ENCODE assay signal across 16 cellular contexts in the genomic region with DNA sequence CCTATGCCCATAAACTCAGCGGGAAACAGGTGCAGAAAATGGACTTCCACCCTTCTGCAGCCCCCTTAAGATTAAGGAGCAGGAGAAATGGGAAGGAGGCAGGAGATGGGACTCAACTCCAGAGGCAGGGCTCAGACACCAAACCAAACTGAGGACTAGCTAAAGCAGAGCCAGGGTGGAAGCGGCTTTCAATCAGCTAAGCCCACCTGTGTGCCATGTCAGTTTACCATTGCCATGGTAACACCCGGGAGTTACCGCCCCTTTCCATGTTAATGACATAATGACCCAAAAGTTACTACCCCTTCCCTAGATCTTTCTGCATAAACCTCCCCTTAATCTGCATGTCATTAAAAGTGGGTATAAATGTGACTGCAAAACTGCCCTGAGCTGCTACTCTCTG.
A peak's percentile ranks its signal among the peaks of the same experiment; 100 is the strongest.
DNase-seq lines count a peak whose midpoint lies in the region; ATAC-seq and TF ChIP-seq lines count a peak whose summit lies in the region.
"Had no signal": no experiment of that assay in that cellular context is flagged by ENCODE, and none has a peak within 500 bp of the region (broad histone marks: within the 10 kb centered on the region; RNA-seq: fewer than 3 reads in every experiment).

No MANE protein-coding gene starts in this region.

- H3K36me3 ChIP-seq in GM23338 (ENCODE audit: insufficient read depth) (no peaks in the 10 kb centered on the region), endodermal cell (ENCODE audit: control insufficient read depth, insufficient read depth, low read length) (no peaks in the 10 kb centered on the region), trophoblast cell (ENCODE audit: control insufficient read depth in 1 of 2, insufficient read depth in 2 of 2, low read length in 2 of 2) (no peaks in the 10 kb centered on the region)

- H3K4me3 Mint-ChIP-seq in GM23338, result no peak overlapping the region
- H3K4me3 Mint-ChIP-seq in endodermal cell, result no peak overlapping the region
- H3K4me3 Mint-ChIP-seq: CD4-positive, alpha-beta T cell had no signal

- H3K9me3 Mint-ChIP-seq in GM23338 (no peaks in the 10 kb centered on the region), endodermal cell (no peaks in the 10 kb centered on the region)
- H3K9me3 Mint-ChIP-seq: CD4-positive, alpha-beta T cell had no signal

- POLR2A ChIA-PET in RWPE1 (lab: Yijun Ruan, JAX; ENCODE audit: low non-redundant PET), result no interaction called here

- H3K27ac Mint-ChIP-seq in GM23338 (no peak overlapping the region; the same call in 1 of the 2 replicates), endodermal cell (no peak overlapping the region)
- H3K27ac Mint-ChIP-seq: CD4-positive, alpha-beta T cell had no signal

- H2BK12ac ChIP-seq in trophoblast cell (ENCODE audit: low read length), result no peak overlapping the region

- H2AFZ ChIP-seq in GM23338 (no peak overlapping the region), trophoblast cell (ENCODE audit: insufficient read depth, low read length, poor library complexity) (no peak overlapping the region)

- H3K4me1 ChIP-seq in GM23338 (ENCODE audit: insufficient read depth), result no peaks in the 10 kb centered on the region
- no peaks in the 10 kb centered on the region for H3K4me1 ChIP-seq in endodermal cell (ENCODE audit: control insufficient read depth, insufficient read depth, low read length)
- H3K4me1 ChIP-seq in trophoblast cell (ENCODE audit: control insufficient read depth in 1 of 2, insufficient read depth in 2 of 2, low read length in 2 of 2), result no peaks in the 10 kb centered on the region
- H3K4me1 ChIP-seq: A549, Caco-2 had no signal

- H3K9me2 ChIP-seq in GM23338 (ENCODE audit: insufficient read depth), result 0 out of 2 replicates have a peak, but pooled peaks cover 3% of the 10 kb centered on the region

- H4K12ac ChIP-seq in trophoblast cell (ENCODE audit: low read depth, low read length), result no peak overlapping the region

- TF ChIP-seq CTCF in GM23338 (conservative IDR thresholded peaks at IDR 0.05; ENCODE audit: low read depth in 2 of 2) (no peak), endodermal cell (conservative IDR thresholded peaks at IDR 0.05) (no peak), RWPE1 (conservative IDR thresholded peaks at IDR 0.05; ENCODE audit: low read depth) (no peak)

- H3K4me2 ChIP-seq in GM23338 (no peak overlapping the region), trophoblast cell (ENCODE audit: low read length) (no peak overlapping the region)
- H3K4me2 ChIP-seq: A549 had no signal

- no peak overlapping the region for H3K18ac ChIP-seq in trophoblast cell (ENCODE audit: low read length)

- H3K23ac ChIP-seq in trophoblast cell (ENCODE audit: low read length), result no peak overlapping the region

- 76 to 90% methylated on average over 3 to 4 of the region's 4 CpGs for WGBS in endodermal cell (ENCODE audit: insufficient coverage in 1 of 2, insufficient read length in 1 of 2), 2 experiments
- WGBS in trophoblast cell (ENCODE audit: extremely low coverage, insufficient coverage, insufficient read length), result no CpG with 5 or more reads among the region's 4 CpGs

- H3K14ac ChIP-seq in trophoblast cell (ENCODE audit: low read length), result no peak overlapping the region

- no peaks in the 10 kb centered on the region for H3K79me1 ChIP-seq in trophoblast cell (ENCODE audit: low read length)

- no peaks in the 10 kb centered on the region for H3F3A ChIP-seq in GM23338 (replicated peaks; ENCODE audit: low read depth)

- no peak overlapping the region for H2AK5ac ChIP-seq in trophoblast cell (ENCODE audit: low read length)

- CTCF ChIA-PET in RWPE1 (lab: Yijun Ruan, JAX), result no interaction called here

- no peak overlapping the region for H2BK120ac ChIP-seq in trophoblast cell (ENCODE audit: insufficient read depth, low read length, poor library complexity)

- no peak overlapping the region for H3K4ac ChIP-seq in trophoblast cell (ENCODE audit: low read depth, low read length)

- H3K4me1 Mint-ChIP-seq in GM23338 (no peaks in the 10 kb centered on the region), endodermal cell (no peaks in the 10 kb centered on the region)

- H3K4me3 ChIP-seq in GM23338 (no peak overlapping the region), endodermal cell (ENCODE audit: low read length) (no peak overlapping the region), trophoblast cell (ENCODE audit: low read depth, low read length) (no peak overlapping the region)
- H3K4me3 ChIP-seq: A549 had no signal

- H4K20me1 ChIP-seq in GM23338 (replicated peaks; ENCODE audit: insufficient read depth), result no peaks in the 10 kb centered on the region

- H3K27ac ChIP-seq in GM23338 (ENCODE audit: low read depth) (no peak overlapping the region), endodermal cell (ENCODE audit: low read depth, low read length) (no peak overlapping the region), trophoblast cell (ENCODE audit: low read depth, low read length) (no peak overlapping the region), RWPE1 (no peak overlapping the region)
- H3K27ac ChIP-seq: 22Rv1, A549, C4-2B, HL-60 had no signal

- H2BK5ac ChIP-seq in trophoblast cell (ENCODE audit: low read depth, low read length, poor library complexity), result no peak overlapping the region

- H3K36me3 Mint-ChIP-seq in GM23338 (ENCODE audit: low read depth) (no peaks in the 10 kb centered on the region), endodermal cell (ENCODE audit: low read depth) (no peaks in the 10 kb centered on the region)

- H3K9ac ChIP-seq in endodermal cell (ENCODE audit: extremely low read depth, low read length, poor library complexity, severe bottlenecking), result no peak overlapping the region
- H3K9ac ChIP-seq in trophoblast cell (ENCODE audit: low read length), result no peak overlapping the region

- no peaks in the 10 kb centered on the region for H3K79me2 ChIP-seq in GM23338 (replicated peaks; ENCODE audit: insufficient read depth)
- H3K79me2 ChIP-seq in trophoblast cell (ENCODE audit: control insufficient read depth, insufficient read depth, low read length, poor library complexity), result no peaks in the 10 kb centered on the region

- DNase-seq in GM23338 (ENCODE audit: low spot score) (peak; percentile 58), NAMALWA (ENCODE audit: low spot score) (peak; percentile 19), endodermal cell (peak; percentile 65), left lobe of liver (ENCODE audit: low spot score) (peak; percentile 6), GM19240 (ENCODE audit: insufficient read length, low spot score) (no peak), trophoblast cell (no peak), anterior cingulate cortex (lab: John Stamatoyannopoulos, UW) (no peak), RWPE1 (ENCODE audit: low spot score) (no peak)
- DNase-seq: AML-193; Caco-2; CD4-positive, alpha-beta T cell; HCEC 1CT had no signal

- peaks cover 2% of the 10 kb centered on the region for H3K27me3 Mint-ChIP-seq in GM23338 (ENCODE audit: insufficient read depth, low read depth, poor library complexity)
- peaks cover 3% of the 10 kb centered on the region for H3K27me3 Mint-ChIP-seq in endodermal cell (ENCODE audit: insufficient read depth)

- H4K91ac ChIP-seq in trophoblast cell (ENCODE audit: low read depth, low read length), result no peak overlapping the region

- H4K8ac ChIP-seq in trophoblast cell (ENCODE audit: low read depth, low read length), result no peak overlapping the region

- H3K27me3 ChIP-seq in GM23338 (ENCODE audit: insufficient read depth) (no peaks in the 10 kb centered on the region), endodermal cell (ENCODE audit: control insufficient read depth, insufficient read depth, low read length, poor library complexity, severe bottlenecking) (peaks cover 10% of the 10 kb centered on the region), trophoblast cell (ENCODE audit: insufficient read depth, low read length) (no peaks in the 10 kb centered on the region)

- no peaks in the 10 kb centered on the region for H3K9me3 ChIP-seq in endodermal cell (ENCODE audit: control insufficient read depth, low read length)
- no peaks in the 10 kb centered on the region for H3K9me3 ChIP-seq in trophoblast cell (ENCODE audit: insufficient read depth, low read depth, low read length)
- H3K9me3 ChIP-seq: A549, Caco-2 had no signal

- ATAC-seq in GM23338 (peak; percentile 65), left lobe of liver (no peak)
- ATAC-seq: A549 had no signal

TF ChIP-seq in GM23338, 12 proteins besides CTCF, POLR2A, EP300 and RAD21 (continues in another document):
- TF ChIP-seq EZH2 (IDR thresholded peaks at IDR 0.05; ENCODE audit: low read depth, unreplicated experiment), result no peak
- TF ChIP-seq EZH2phosphoT487 (IDR thresholded peaks at IDR 0.05; ENCODE audit: unreplicated experiment), result no peak

Comparison
In these comparisons a context has a peak if more than half of its experiments do, and no peak if none do; other contexts are left out.
1. DNase-seq: peak in GM23338 (single experiment), NAMALWA (single experiment), endodermal cell (single experiment) and left lobe of liver (single experiment); none in GM19240 (single experiment), trophoblast cell (0 of 2), anterior cingulate cortex (0 of 58) and RWPE1 (single experiment).